Comparison of ENCODE assay signal across 18 cellular contexts in the genomic region with DNA sequence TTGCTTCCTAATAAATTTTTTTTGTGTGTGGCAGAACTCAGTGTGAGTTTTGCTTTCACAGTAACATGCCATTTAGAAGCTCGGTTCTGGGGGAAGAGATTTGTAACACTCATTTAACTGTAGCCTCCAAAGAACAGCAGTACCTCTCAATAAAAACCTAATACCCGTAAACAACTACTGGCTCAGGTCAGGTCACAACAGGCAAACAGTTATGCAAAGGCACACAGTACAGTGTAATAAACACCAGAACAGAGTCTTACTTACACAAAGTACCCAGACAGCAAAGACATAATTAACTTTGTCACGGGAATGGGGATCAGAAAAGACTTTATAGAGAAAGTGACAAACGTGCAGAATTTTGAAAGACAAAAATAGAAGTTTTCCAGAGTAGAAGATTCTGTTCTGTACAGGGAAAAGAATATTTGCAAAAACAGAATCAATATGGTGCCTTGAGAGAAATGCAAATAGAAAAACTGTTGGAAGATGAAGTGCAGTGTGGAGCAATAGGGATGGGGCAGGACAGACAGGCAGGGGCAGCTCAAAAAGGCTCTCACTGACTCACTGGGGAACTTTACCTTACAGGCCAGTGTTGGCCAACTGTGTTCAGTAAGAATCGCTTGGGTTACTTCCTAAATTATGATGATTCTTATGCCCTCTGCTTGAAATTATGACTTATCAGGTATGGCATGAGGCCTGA. TPM values are rescaled to one million over a fixed set of nuclear protein-coding genes. Genes with fewer than 3 reads are reported as not detected.
DNase-seq lines count a peak whose midpoint lies in the region; ATAC-seq, FAIRE-seq and TF ChIP-seq lines count a peak whose summit lies in the region.
"Had no signal": no experiment of that assay in that cellular context is flagged by ENCODE, and none has a peak within 500 bp of the region (broad histone marks: within the 10 kb centered on the region; RNA-seq: fewer than 3 reads in every experiment).

No MANE protein-coding gene starts in this region.

- no peak overlapping the region for H3K18ac ChIP-seq in mesenchymal stem cell (ENCODE audit: low read depth in 1 of 2, low read length in 2 of 2)

- intact Hi-C loops in left ventricle myocardium superior (cut with micrococcal nuclease) = no loop called here
- intact Hi-C loops in left ventricle myocardium inferior (cut with micrococcal nuclease) = no loop called here

- H3K4me2 ChIP-seq in mesenchymal stem cell (ENCODE audit: low read length, poor library complexity, severe bottlenecking) = no peak overlapping the region

- H3K9ac ChIP-seq in mesenchymal stem cell (ENCODE audit: low read length) = no peak overlapping the region

- no peak overlapping the region for H2BK120ac ChIP-seq in mesenchymal stem cell (ENCODE audit: low read depth, low read length)

- H3K4me3 ChIP-seq in left ventricle myocardium inferior (no peak overlapping the region), bronchial epithelial cell (ENCODE audit: low read depth, low read length) (no peak overlapping the region), mesenchymal stem cell (ENCODE audit: insufficient read depth in 1 of 2, low read depth in 1 of 2, low read length in 2 of 2) (no peak overlapping the region), brain microvascular endothelial cell (ENCODE audit: low read depth, low read length) (no peak overlapping the region)
- H3K4me3 ChIP-seq: body of pancreas, dorsolateral prefrontal cortex, esophagus squamous epithelium had no signal

- no peak overlapping the region for H2BK12ac ChIP-seq in mesenchymal stem cell (ENCODE audit: low read length in 2 of 2)

- in situ Hi-C loops in brain microvascular endothelial cell (cut with HindIII; ENCODE audit: low pct_ligation_motif_present, low sequenced_read_pairs) = no loop called here

- H3K36me3 ChIP-seq in left ventricle myocardium inferior (no peaks in the 10 kb centered on the region), bronchial epithelial cell (ENCODE audit: control insufficient read depth, insufficient read depth, low read length) (no peaks in the 10 kb centered on the region), mesenchymal stem cell (ENCODE audit: control insufficient read depth in 1 of 2, insufficient read depth in 2 of 2, low read depth in 1 of 2, low read length in 2 of 2) (no peaks in the 10 kb centered on the region), brain microvascular endothelial cell (replicated peaks) (no peaks in the 10 kb centered on the region)
- H3K36me3 ChIP-seq: esophagus squamous epithelium had no signal

- FAIRE-seq in bronchial epithelial cell (lab: Jason Lieb, UNC) = peak; percentile 43
- FAIRE-seq: urothelium cell line had no signal

- peaks cover 83% of the 10 kb centered on the region for H3K4me1 ChIP-seq in left ventricle myocardium inferior
- peaks cover 3% of the 10 kb centered on the region for H3K4me1 ChIP-seq in mesenchymal stem cell (ENCODE audit: control insufficient read depth, insufficient read depth, low read depth, low read length)

- H4K8ac ChIP-seq in mesenchymal stem cell (ENCODE audit: low read length) = no peak overlapping the region

- no peak overlapping the region for H3K14ac ChIP-seq in mesenchymal stem cell (ENCODE audit: low read length in 2 of 2)

- no peak overlapping the region for H4K91ac ChIP-seq in mesenchymal stem cell (ENCODE audit: low read length)

- H3K27me3 ChIP-seq in left ventricle myocardium inferior (ENCODE audit: low read depth) = no peaks in the 10 kb centered on the region
- no peaks in the 10 kb centered on the region for H3K27me3 ChIP-seq in bronchial epithelial cell (ENCODE audit: control insufficient read depth, insufficient read depth, low read length)
- H3K27me3 ChIP-seq in mesenchymal stem cell (ENCODE audit: control insufficient read depth in 1 of 2, insufficient read depth in 1 of 2, low read length in 2 of 2) = no peaks in the 10 kb centered on the region
- no peaks in the 10 kb centered on the region for H3K27me3 ChIP-seq in brain microvascular endothelial cell (replicated peaks)
- H3K27me3 ChIP-seq: body of pancreas, dorsolateral prefrontal cortex, esophagus squamous epithelium had no signal

- H3K27ac ChIP-seq in left ventricle myocardium inferior (replicated peaks) (no peak overlapping the region), mesenchymal stem cell (ENCODE audit: low read length, poor library complexity, severe bottlenecking) (no peak overlapping the region), brain microvascular endothelial cell (no peak overlapping the region)
- H3K27ac ChIP-seq: body of pancreas had no signal

- DNase-seq in left ventricle myocardium superior = no peak
- no peak for DNase-seq in left ventricle myocardium inferior
- DNase-seq in bronchial epithelial cell (ENCODE audit: low read depth) = peak; percentile 88
- peak; percentile 34 for DNase-seq in mesenchymal stem cell
- no peak for DNase-seq in brain microvascular endothelial cell
- DNase-seq in DMS79 (lab: John Stamatoyannopoulos, UW) = no peak
- no peak for DNase-seq in NCI-H446 treated with DMSO at 0.1 percent for 48 hours (lab: John Stamatoyannopoulos, UW)
- DNase-seq: activated CD4-positive, alpha-beta T cell treated with anti-CD3 and anti-CD28 coated beads, Interleukin-2, amount 50 U/mL, for 48 hours; activated T-cell treated with anti-CD3 and anti-CD28 coated beads, Interleukin-2, amount 50 U/mL, for 1 hour; body of pancreas; dorsolateral prefrontal cortex; esophagus squamous epithelium; KG1; NCI-H1417 treated with DMSO at 0.1 percent for 48 hours; posterior cingulate gyrus; stimulated activated naive CD8-positive, alpha-beta T cell treated with anti-CD3 and anti-CD28 coated beads, Interleukin-15, amount 100 ng/mL, for 72 hours had no signal

- peaks cover 24% of the 10 kb centered on the region for H3K79me1 ChIP-seq in mesenchymal stem cell (replicated peaks; ENCODE audit: low read length, poor library complexity, severe bottlenecking)

- H3K23ac ChIP-seq in mesenchymal stem cell (ENCODE audit: low read length in 2 of 2) = no peak overlapping the region

- ATAC-seq in left ventricle myocardium superior (peak; percentile 26), HG02642 (IDR thresholded peaks at IDR 0.05; ENCODE audit: poor library complexity, unreplicated experiment) (no peak)
- ATAC-seq: body of pancreas; stimulated activated naive CD8-positive, alpha-beta T cell treated with anti-CD3 and anti-CD28 coated beads, Interleukin-15, amount 100 ng/mL, for 72 hours had no signal

- H2BK15ac ChIP-seq in mesenchymal stem cell (ENCODE audit: low read depth, poor library complexity, severe bottlenecking) = no peak overlapping the region

- WGBS in mesenchymal stem cell = 55% methylated on average over 5 of the region's 5 CpGs

- H3K9me3 ChIP-seq in left ventricle myocardium inferior (replicated peaks) (no peaks in the 10 kb centered on the region), mesenchymal stem cell (ENCODE audit: control insufficient read depth, low read length) (no peaks in the 10 kb centered on the region)
- H3K9me3 ChIP-seq: body of pancreas, esophagus squamous epithelium had no signal

- TF ChIP-seq CTCF in left ventricle myocardium inferior (IDR thresholded peaks at IDR 0.05; ENCODE audit: borderline replicate concordance) = no peak
- no peak for TF ChIP-seq CTCF in bronchial epithelial cell (IDR thresholded peaks at IDR 0.05; ENCODE audit: insufficient read depth, low read length, severe bottlenecking)
- no peak for TF ChIP-seq CTCF in brain microvascular endothelial cell (IDR thresholded peaks at IDR 0.05; ENCODE audit: low read depth, low read length, missing control alignments)

- H2AK5ac ChIP-seq in mesenchymal stem cell (ENCODE audit: low read length, severe bottlenecking) = no peak overlapping the region

- no peak overlapping the region for H2BK5ac ChIP-seq in mesenchymal stem cell (ENCODE audit: low read depth, low read length, poor library complexity, severe bottlenecking)

- H3K4ac ChIP-seq in mesenchymal stem cell (ENCODE audit: low read depth in 1 of 2, low read length in 2 of 2) = no peak overlapping the region

- no peak overlapping the region for H2AFZ ChIP-seq in mesenchymal stem cell (ENCODE audit: low read depth, low read length)

RNA-seq across cellular contexts. Expression of a gene that starts 38.8 kb away (rescaled TPM):
- 79.8 TPM for total RNA-seq in left ventricle myocardium superior
- 83.2 TPM for total RNA-seq in left ventricle myocardium inferior
- total RNA-seq in bronchial epithelial cell = 31.9 and 44.0 TPM in 2 replicates
- 15.8 TPM for polyA plus RNA-seq in mesenchymal stem cell (2013, experiment 1 of 2)
- 16.5 TPM for polyA plus RNA-seq in mesenchymal stem cell (2013, experiment 2 of 2)

RNA-seq across cellular contexts. Expression of a gene that starts 45.2 kb away (rescaled TPM):
- total RNA-seq in left ventricle myocardium superior (6.6 TPM), left ventricle myocardium inferior (7.4 TPM), bronchial epithelial cell (14.2 and 14.5 TPM in 2 replicates)
- 14.0 TPM for polyA plus RNA-seq in mesenchymal stem cell (2013, experiment 1 of 2)
- 11.6 TPM for polyA plus RNA-seq in mesenchymal stem cell (2013, experiment 2 of 2)

RNA-seq across cellular contexts. Expression of a gene that starts 45.7 kb away (rescaled TPM):
- total RNA-seq in left ventricle myocardium superior = 11.1 TPM
- total RNA-seq in left ventricle myocardium inferior = 12.2 TPM
- 17.4 and 19.5 TPM in 2 replicates for total RNA-seq in bronchial epithelial cell
- 4.7 TPM for polyA plus RNA-seq in mesenchymal stem cell (2013, experiment 1 of 2)
- polyA plus RNA-seq in mesenchymal stem cell (2013, experiment 2 of 2) = 4.8 TPM

Comparison
In these comparisons a context has a peak if more than half of its experiments do, and no peak if none do; other contexts are left out.
1. DNase-seq: peak in bronchial epithelial cell (single experiment) and mesenchymal stem cell (single experiment); none in left ventricle myocardium superior (single experiment), left ventricle myocardium inferior (single experiment), brain microvascular endothelial cell (single experiment), DMS79 (single experiment) and NCI-H446 treated with DMSO at 0.1 percent for 48 hours (single experiment).